In the genomic region with DNA sequence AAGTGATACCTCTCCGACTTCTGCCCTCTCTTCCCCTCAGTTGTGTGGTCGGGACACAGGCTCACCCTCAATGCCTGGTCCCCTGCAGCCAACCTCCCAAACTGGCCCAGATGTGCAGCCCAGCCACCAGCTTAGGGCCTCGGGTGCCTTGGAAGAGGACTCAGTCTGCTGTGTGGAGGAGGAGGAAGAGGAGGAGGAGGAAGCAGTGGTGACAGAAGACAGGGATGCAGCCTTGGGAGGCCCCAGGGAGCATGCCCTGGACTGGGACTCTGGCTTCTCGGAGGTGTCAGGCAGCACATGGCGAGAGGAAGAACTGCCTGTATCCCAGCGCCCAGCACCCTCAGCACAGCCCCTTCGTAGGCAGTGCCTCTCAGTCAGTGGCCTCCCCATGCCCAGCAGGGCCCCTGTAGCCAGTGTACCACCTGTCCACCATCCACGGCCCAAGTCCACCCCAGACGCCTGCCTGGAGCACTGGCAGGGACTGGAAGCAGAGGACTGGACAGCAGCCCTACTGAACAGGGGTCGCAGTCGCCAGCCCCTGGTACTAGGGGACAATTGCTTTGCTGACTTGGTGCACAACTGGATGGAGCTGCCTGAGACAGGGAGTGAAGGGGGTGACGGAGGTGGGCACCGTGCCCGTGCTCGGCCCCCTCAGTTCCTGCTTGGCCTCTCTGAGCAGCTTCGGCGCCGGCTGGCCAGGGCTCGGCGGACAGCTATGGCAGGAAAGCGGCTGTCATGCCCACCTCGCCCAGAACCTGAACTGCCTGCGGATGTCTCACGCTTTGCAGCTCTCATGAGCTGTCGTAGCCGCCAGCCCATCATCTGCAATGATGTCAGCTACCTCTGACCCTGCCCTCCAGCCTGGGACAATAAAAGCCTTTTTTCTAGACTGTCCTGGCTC, we compare ENCODE assay signal across 7 cellular contexts. TPM values are rescaled to one million over a fixed set of nuclear protein-coding genes. Genes with fewer than 3 reads are reported as not detected.
DNase-seq lines count a peak whose midpoint lies in the region; ATAC-seq and TF ChIP-seq lines count a peak whose summit lies in the region.
"Had no signal": no experiment of that assay in that cellular context is flagged by ENCODE, and none has a peak within 500 bp of the region (broad histone marks: within the 10 kb centered on the region; RNA-seq: fewer than 3 reads in every experiment).

No MANE protein-coding gene starts in this region.

- H3K9me3 ChIP-seq in NT2/D1 (ENCODE audit: insufficient read depth, low read length): no peaks in the 10 kb centered on the region

- DNase-seq in NT2/D1 (ENCODE audit: low read depth, low spot score): no peak
- DNase-seq in epithelial cell of esophagus (ENCODE audit: low read depth): no peak
- DNase-seq in KG1 (lab: John Stamatoyannopoulos, UW): no peak
- no peak for DNase-seq in posterior vena cava (ENCODE audit: low spot score)
- DNase-seq in AG08396 (ENCODE audit: low spot score): no peak

- no peaks in the 10 kb centered on the region for H3K27me3 Mint-ChIP-seq in stimulated activated memory B cell treated with anti-CD40 and anti-IgM and Interleukin-4, amounts not matched to agents 10 μg/mL and 1 μg/mL and 100 μg/mL, for 72 hours

- H3K27ac Mint-ChIP-seq in stimulated activated memory B cell treated with anti-CD40 and anti-IgM and Interleukin-4, amounts not matched to agents 10 μg/mL and 1 μg/mL and 100 μg/mL, for 72 hours: peak overlapping the region; percentile 88

- ATAC-seq in stimulated activated memory B cell treated with anti-CD40 and anti-IgM and Interleukin-4, amounts not matched to agents 10 μg/mL and 1 μg/mL and 100 μg/mL, for 72 hours: no peak

- H3K36me3 ChIP-seq in NT2/D1 (ENCODE audit: insufficient read depth, insufficient read length, low read length): no peaks in the 10 kb centered on the region

- peaks cover 43% of the 10 kb centered on the region for H3K27me3 ChIP-seq in NT2/D1 (ENCODE audit: insufficient read depth, insufficient read length)

- peak overlapping the region; percentile 70 for H3K4me3 Mint-ChIP-seq in stimulated activated memory B cell treated with anti-CD40 and anti-IgM and Interleukin-4, amounts not matched to agents 10 μg/mL and 1 μg/mL and 100 μg/mL, for 72 hours

- H3K4me3 ChIP-seq in NT2/D1 (ENCODE audit: insufficient read length, low read depth) (no peak overlapping the region), epithelial cell of esophagus (ENCODE audit: low read length) (peak overlapping the region; percentile 83)

- no peak for TF ChIP-seq CTCF in epithelial cell of esophagus (IDR thresholded peaks at IDR 0.05; ENCODE audit: insufficient read depth, low read depth, low read length, missing control alignments)

- H3K4me1 ChIP-seq in NT2/D1 (ENCODE audit: insufficient read depth, insufficient read length): peaks cover 26% of the 10 kb centered on the region

- H3K9me3 Mint-ChIP-seq in stimulated activated memory B cell treated with anti-CD40 and anti-IgM and Interleukin-4, amounts not matched to agents 10 μg/mL and 1 μg/mL and 100 μg/mL, for 72 hours: no peaks in the 10 kb centered on the region

- intact Hi-C loops in posterior vena cava (cut with DNase I): loop anchor here in 1 of 2 donors (2.0 to 5.0 kb wide), 2 partner anchors 36 to 103 kb away; no protein-coding TSS in a partner anchor

- H3K36me3 Mint-ChIP-seq in stimulated activated memory B cell treated with anti-CD40 and anti-IgM and Interleukin-4, amounts not matched to agents 10 μg/mL and 1 μg/mL and 100 μg/mL, for 72 hours: peaks cover under 1% of the 10 kb centered on the region

- peak overlapping the region; percentile 71 for H3K9ac ChIP-seq in NT2/D1 (ENCODE audit: insufficient read length, low read depth)

- peaks cover 67% of the 10 kb centered on the region for H3K4me1 Mint-ChIP-seq in stimulated activated memory B cell treated with anti-CD40 and anti-IgM and Interleukin-4, amounts not matched to agents 10 μg/mL and 1 μg/mL and 100 μg/mL, for 72 hours

RNA-seq across cellular contexts. Expression of gene INKA1, which starts 1.3 kb away (rescaled TPM):
- 1 to 10 TPM; 5.6 to 5.9 TPM for total RNA-seq in posterior vena cava

RNA-seq across cellular contexts. Expression of gene CDHR4, which starts 4.7 kb away (rescaled TPM):
- under 1 TPM; 0.29 to 0.46 TPM for total RNA-seq in posterior vena cava
- total RNA-seq: mononuclear cell had no signal

RNA-seq across cellular contexts. Expression of gene UBA7, which starts 9.4 kb away (rescaled TPM):
- 10 to 100 TPM; 32.1 to 56.9 TPM for total RNA-seq in posterior vena cava

RNA-seq across cellular contexts. Expression of gene IP6K1, which starts 18.0 kb away (rescaled TPM):
- 10 to 100 TPM; 31.5 to 33.3 TPM for total RNA-seq in posterior vena cava

RNA-seq across cellular contexts. Expression of gene TRAIP, which starts 52.0 kb away (rescaled TPM):
- total RNA-seq in posterior vena cava: 1 to 10 TPM; 1.5 to 2.2 TPM
